Comparison of ENCODE assay signal across 33 cellular contexts in the genomic region with DNA sequence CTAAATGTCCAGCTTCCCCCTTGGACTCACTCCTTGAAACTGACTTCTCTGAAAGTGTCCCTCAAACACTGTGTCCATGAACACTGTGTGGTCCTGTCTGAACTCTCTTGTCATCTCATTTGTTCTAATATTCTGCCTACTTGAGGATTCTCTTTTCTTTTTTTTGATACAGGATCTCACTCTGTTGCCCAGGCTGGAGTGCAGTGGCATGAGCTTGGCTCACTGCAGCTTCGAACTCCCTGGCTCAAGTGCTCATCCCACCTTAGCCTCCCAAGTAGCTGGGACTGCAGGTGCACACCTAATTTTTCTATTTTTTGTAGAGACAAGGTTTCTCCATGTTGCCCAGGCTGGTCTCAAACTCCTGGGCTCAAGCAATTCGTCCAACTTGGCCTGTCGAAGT. TPM values are rescaled to one million over a fixed set of nuclear protein-coding genes. Genes with fewer than 3 reads are reported as not detected.
"Had no signal": no experiment of that assay in that cellular context is flagged by ENCODE, and none has a peak within 500 bp of the region (broad histone marks: within the 10 kb centered on the region; RNA-seq: fewer than 3 reads in every experiment).

No MANE protein-coding gene starts in this region.

- H3K27ac ChIP-seq: left lung, lower lobe of right lung, neural progenitor cell, neutrophil, right atrium auricular region, stomach, thoracic aorta, tibial artery, uterus had no signal

- H3K4me3 ChIP-seq: left lung, lower lobe of right lung, neural progenitor cell, right atrium auricular region, right lobe of liver, smooth muscle cell, stomach, thoracic aorta, tibial artery, uterus had no signal

- DNase-seq: hypothalamus; immature natural killer cell; kidney; left colon; left lung; lower lobe of right lung; mammary epithelial cell; naive thymus-derived CD8-positive, alpha-beta T cell; nephron progenitor cell; occipital lobe; stimulated activated CD4-positive, alpha-beta T cell treated with anti-CD3 and anti-CD28 coated beads, Interleukin-1b, Interleukin-23, amount 100 ng/mL, for 48 hours; stimulated activated CD4-positive, alpha-beta T cell treated with anti-CD3 and anti-CD28 coated beads, Interleukin-2, amount 100 ng/mL, for 48 hours; stimulated activated CD4-positive, alpha-beta T cell treated with anti-CD3 and anti-CD28 coated beads, Interleukin-4, amount 100 ng/mL, for 4 hours; stimulated activated CD8-positive, alpha-beta memory T cell treated with anti-CD3 and anti-CD28 coated beads, Interleukin-4, amount 100 ng/mL, for 48 hours; stimulated activated naive B cell treated with anti-CD40 and anti-IgM and Interleukin-4, amounts not matched to agents 10 μg/mL and 1 μg/mL and 100 μg/mL, for 72 hours; stimulated activated naive CD8-positive, alpha-beta T cell treated with anti-CD3 and anti-CD28 coated beads, Interleukin-15, Interleukin-2, amounts not matched to agents 100 U/mL and 50 U/mL, for 24 hours; tibial artery; trophoblast cell; uterus had no signal

- H3K9me3 ChIP-seq: left lung, lower lobe of right lung, neutrophil, right atrium auricular region, right lobe of liver, stomach, thoracic aorta, tibial artery, uterus had no signal

- FAIRE-seq: islet of Langerhans, kidney had no signal

- H3K4me2 ChIP-seq: neural progenitor cell, smooth muscle cell had no signal

- H3K4me3 Mint-ChIP-seq: immature natural killer cell; naive thymus-derived CD8-positive, alpha-beta T cell; nephron progenitor cell; neural progenitor cell; stimulated activated naive B cell treated with anti-CD40 and anti-IgM and Interleukin-4, amounts not matched to agents 10 μg/mL and 1 μg/mL and 100 μg/mL, for 72 hours had no signal

- H3K27me3 ChIP-seq: left lung, right atrium auricular region, right lobe of liver, stomach, tibial artery, uterus had no signal

- H3K9ac ChIP-seq: neural progenitor cell had no signal

- H2AFZ ChIP-seq: neural progenitor cell had no signal

- H3K27ac Mint-ChIP-seq: immature natural killer cell; nephron progenitor cell; neural progenitor cell; progenitor cell of endocrine pancreas; stimulated activated naive B cell treated with anti-CD40 and anti-IgM and Interleukin-4, amounts not matched to agents 10 μg/mL and 1 μg/mL and 100 μg/mL, for 72 hours had no signal

- ATAC-seq: left colon; left lung; lower lobe of right lung; naive thymus-derived CD8-positive, alpha-beta T cell; stimulated activated naive B cell treated with anti-CD40 and anti-IgM and Interleukin-4, amounts not matched to agents 10 μg/mL and 1 μg/mL and 100 μg/mL, for 72 hours; stimulated activated naive CD8-positive, alpha-beta T cell treated with anti-CD3 and anti-CD28 coated beads, Interleukin-15, Interleukin-2, amounts not matched to agents 100 U/mL and 50 U/mL, for 24 hours had no signal

- H3K4me1 ChIP-seq: uterus had no signal

- H3K36me3 ChIP-seq: left lung, lower lobe of right lung, neural progenitor cell, neutrophil, right atrium auricular region, right lobe of liver, stomach, thoracic aorta, tibial artery, uterus had no signal

- H3K36me3 Mint-ChIP-seq: immature natural killer cell; naive thymus-derived CD8-positive, alpha-beta T cell; stimulated activated naive B cell treated with anti-CD40 and anti-IgM and Interleukin-4, amounts not matched to agents 10 μg/mL and 1 μg/mL and 100 μg/mL, for 72 hours had no signal

- H3K9me3 Mint-ChIP-seq: immature natural killer cell; naive thymus-derived CD8-positive, alpha-beta T cell; nephron progenitor cell; neural progenitor cell; stimulated activated naive B cell treated with anti-CD40 and anti-IgM and Interleukin-4, amounts not matched to agents 10 μg/mL and 1 μg/mL and 100 μg/mL, for 72 hours had no signal

RNA-seq across cellular contexts. Expression of a gene that starts 53.0 kb away (rescaled TPM):
- total RNA-seq: left lung; lower lobe of right lung; mammary epithelial cell; mucosa of gallbladder; naive thymus-derived CD8-positive, alpha-beta T cell; occipital lobe; osteocyte; progenitor cell of endocrine pancreas; pulmonary artery endothelial cell; renal cortical epithelial cell; right atrium auricular region; right lobe of liver; skeletal muscle tissue; smooth muscle cell; stomach; thoracic aorta; uterus had no signal
- polyA plus RNA-seq: mammary epithelial cell, smooth muscle cell had no signal
